ENCODE assay signal across 19 cellular contexts in the genomic region with DNA sequence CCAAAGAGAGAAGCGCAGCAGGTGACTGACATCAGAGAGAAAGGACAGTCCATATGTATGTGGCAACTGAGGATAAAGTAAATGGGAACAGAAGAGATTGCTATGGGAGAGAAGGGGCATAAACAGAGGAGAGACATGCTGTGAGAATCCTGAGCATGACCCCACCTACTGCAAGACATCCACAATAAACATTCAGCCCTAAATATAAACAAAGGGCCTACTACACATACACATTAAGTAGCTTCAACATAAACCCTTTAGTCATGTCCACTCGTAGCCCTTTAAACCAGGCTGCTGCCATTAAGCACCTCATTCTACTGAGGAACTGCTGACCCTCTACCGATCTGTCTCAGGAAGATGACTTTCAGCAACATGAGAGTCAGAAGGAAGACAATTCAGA. TPM values are rescaled to one million over a fixed set of nuclear protein-coding genes. Genes with fewer than 3 reads are reported as not detected.
DNase-seq lines count a peak whose midpoint lies in the region; ATAC-seq, FAIRE-seq and TF ChIP-seq lines count a peak whose summit lies in the region.
"Had no signal": no experiment of that assay in that cellular context is flagged by ENCODE, and none has a peak within 500 bp of the region (broad histone marks: within the 10 kb centered on the region; RNA-seq: fewer than 3 reads in every experiment).

No MANE protein-coding gene starts in this region.

- H3K4me2 ChIP-seq in keratinocyte (ENCODE audit: control insufficient read depth, extremely low read depth, insufficient read depth, low read depth, low read length) (no peak overlapping the region), PC-9 (no peak overlapping the region)
- H3K4me2 ChIP-seq: BLaER1 had no signal

- no peaks in the 10 kb centered on the region for H3K9me3 Mint-ChIP-seq in HFFc6

- H3K27ac ChIP-seq in AG04450 (ENCODE audit: low read depth, low read length) (no peak overlapping the region), keratinocyte (ENCODE audit: control insufficient read depth, insufficient read depth, low read length) (no peak overlapping the region), rectal smooth muscle tissue (ENCODE audit: low read depth, low read length) (peak overlapping the region; percentile 80), PC-9 (no peak overlapping the region)
- H3K27ac ChIP-seq: 22Rv1, BLaER1 had no signal

- H3F3A ChIP-seq in PC-9 (ENCODE audit: insufficient read depth, low read depth): peaks cover 26% of the 10 kb centered on the region; the same call in 1 of the 2 replicates

- peaks cover 84% of the 10 kb centered on the region for H3K4me1 Mint-ChIP-seq in HFFc6 (ENCODE audit: low read depth)
- H3K4me1 Mint-ChIP-seq: CD8-positive, alpha-beta memory T cell had no signal

- dilution Hi-C loops in keratinocyte (cut with MboI; ENCODE audit: extremely low pct_ligation_motif_present, low sequenced_read_pairs): no loop called here

- POLR2A ChIA-PET in AG04450 (lab: Yijun Ruan, JAX) (interaction anchor here (0.6 kb wide), 1 partner anchor 250 kb away, joined by 3 read pairs; no protein-coding TSS in a partner anchor), PC-9 (lab: Charles Lee; ENCODE audit: unreplicated experiment) (no interaction called here)

- H3K4me1 ChIP-seq in keratinocyte (ENCODE audit: control insufficient read depth, extremely low read depth, insufficient read depth, low read length) (peaks cover 50% of the 10 kb centered on the region), rectal smooth muscle tissue (ENCODE audit: control insufficient read depth, insufficient read depth, low read length) (peaks cover 34% of the 10 kb centered on the region), PC-9 (replicated peaks; ENCODE audit: insufficient read depth) (peaks cover 44% of the 10 kb centered on the region)
- H3K4me1 ChIP-seq: BLaER1, Caco-2, HAP-1 had no signal

- intact Hi-C loops in PC-9 (cut with micrococcal nuclease; ENCODE audit: unreplicated experiment): no loop called here

- H3K9me1 ChIP-seq in keratinocyte (ENCODE audit: control insufficient read depth, extremely low read depth, insufficient read depth, low read length): peaks cover under 1% of the 10 kb centered on the region

- DNase-seq in AG04450 (ENCODE audit: low read depth, low spot score) (no peak), HFFc6 (no peak), keratinocyte (ENCODE audit: low read depth, low spot score) (no peak), NCI-H1417 treated with DMSO at 0.1 percent for 48 hours (lab: John Stamatoyannopoulos, UW) (no peak), PC-9 (no peak)
- no peak for DNase-seq in activated CD4-positive, alpha-beta T cell treated with anti-CD3 and anti-CD28 coated beads, Interleukin-2, amount 50 U/mL, for 48 hours
- DNase-seq: AML-193; Caco-2; CD8-positive, alpha-beta memory T cell had no signal

- no peak for ATAC-seq in HG03108 (IDR thresholded peaks at IDR 0.05; ENCODE audit: unreplicated experiment)

- peak overlapping the region; percentile 54 for H3K27ac Mint-ChIP-seq in HFFc6
- H3K27ac Mint-ChIP-seq: CD8-positive, alpha-beta memory T cell had no signal

- BruUV-seq in PC-9 (replicated peaks; lab: Mats Ljungman, UMichigan): no TSS peak

- H2AFZ ChIP-seq in keratinocyte (ENCODE audit: control insufficient read depth, low read length): no peak overlapping the region
- no peak overlapping the region for H2AFZ ChIP-seq in PC-9

- H4K20me1 ChIP-seq in keratinocyte (ENCODE audit: control insufficient read depth, extremely low read depth, insufficient read depth, low read length) (no peaks in the 10 kb centered on the region), PC-9 (ENCODE audit: insufficient read depth) (no peaks in the 10 kb centered on the region)
- H4K20me1 ChIP-seq: BLaER1 had no signal

- H3K9me3 ChIP-seq in AG04450 (ENCODE audit: control insufficient read depth, insufficient read depth, low read length): no peaks in the 10 kb centered on the region
- no peaks in the 10 kb centered on the region for H3K9me3 ChIP-seq in keratinocyte (ENCODE audit: control insufficient read depth, low read depth, low read length)
- H3K9me3 ChIP-seq in PC-9 (ENCODE audit: insufficient read depth, low read depth): no peaks in the 10 kb centered on the region
- H3K9me3 ChIP-seq: BLaER1, Caco-2, HAP-1 had no signal

- H3K79me2 ChIP-seq in keratinocyte (ENCODE audit: control insufficient read depth, insufficient read depth, low read length) (peaks cover 6% of the 10 kb centered on the region), PC-9 (ENCODE audit: low read depth) (no peaks in the 10 kb centered on the region)

- peaks cover 27% of the 10 kb centered on the region for H3K36me3 Mint-ChIP-seq in HFFc6 (ENCODE audit: low read depth)
- H3K36me3 Mint-ChIP-seq: CD8-positive, alpha-beta memory T cell had no signal

- H3K27me3 Mint-ChIP-seq in HFFc6 (ENCODE audit: insufficient read depth): peaks cover 2% of the 10 kb centered on the region; the same call in 1 of the 2 replicates

- no peaks in the 10 kb centered on the region for H3K36me3 ChIP-seq in keratinocyte (ENCODE audit: control insufficient read depth in 2 of 2, extremely low read depth in 1 of 2, insufficient read depth in 2 of 2, low read length in 2 of 2)
- no peaks in the 10 kb centered on the region for H3K36me3 ChIP-seq in rectal smooth muscle tissue (ENCODE audit: control insufficient read depth, insufficient read depth, low read length)
- no peaks in the 10 kb centered on the region for H3K36me3 ChIP-seq in PC-9 (ENCODE audit: low read depth)
- H3K36me3 ChIP-seq: BLaER1, HAP-1 had no signal

- H3K27me3 ChIP-seq in AG04450 (ENCODE audit: control insufficient read depth, insufficient read depth, low read length) (no peaks in the 10 kb centered on the region), keratinocyte (ENCODE audit: control insufficient read depth, extremely low read depth, insufficient read depth, low read length) (no peaks in the 10 kb centered on the region), rectal smooth muscle tissue (ENCODE audit: control insufficient read depth, insufficient read depth, low read length) (no peaks in the 10 kb centered on the region), PC-9 (ENCODE audit: insufficient read depth, low read depth) (no peaks in the 10 kb centered on the region)
- H3K27me3 ChIP-seq: BLaER1 had no signal

- no peaks in the 10 kb centered on the region for H3K9me2 ChIP-seq in PC-9 (ENCODE audit: insufficient read depth)

- no peak overlapping the region for H3K4me3 Mint-ChIP-seq in HFFc6
- H3K4me3 Mint-ChIP-seq: CD8-positive, alpha-beta memory T cell had no signal

- peak overlapping the region; percentile 36; the same call in 1 of the 2 replicates for H3K4me3 ChIP-seq in AG04450 (ENCODE audit: low read depth, low read length)
- H3K4me3 ChIP-seq in keratinocyte (ENCODE audit: control insufficient read depth in 2 of 3, extremely low read depth in 1 of 3, insufficient read depth in 2 of 3, low read depth in 1 of 3, low read length in 3 of 3): no peak overlapping the region
- no peak overlapping the region for H3K4me3 ChIP-seq in rectal smooth muscle tissue (ENCODE audit: low read length)
- no peak overlapping the region for H3K4me3 ChIP-seq in PC-9
- H3K4me3 ChIP-seq: BLaER1, HAP-1 had no signal

- CTCF ChIA-PET in AG04450 (lab: Charles Lee): interaction anchor here (0.7 to 1.6 kb wide), 4 partner anchors 33 to 205 kb away, joined by 3 to 8 read pairs (median 3); no protein-coding TSS in a partner anchor
- CTCF ChIA-PET in PC-9 (lab: Charles Lee): no interaction called here

- TF ChIP-seq CTCF in AG04450 (IDR thresholded peaks at IDR 0.05; ENCODE audit: low read depth, low read length) (no peak), HFFc6 (IDR thresholded peaks at IDR 0.05) (no peak), keratinocyte (optimal IDR thresholded peaks at IDR 0.05 in 1 of 3, IDR thresholded peaks at IDR 0.05 in 1 of 3, conservative IDR thresholded peaks at IDR 0.05 in 1 of 3; ENCODE audit: extremely low read depth in 1 of 3, insufficient read depth in 2 of 3, low read length in 3 of 3) (no peak), PC-9 (conservative IDR thresholded peaks at IDR 0.05) (no peak)

- peak; percentile 72 for FAIRE-seq in keratinocyte (lab: Jason Lieb, UNC)
- FAIRE-seq: GM12892, GM19239, H1 had no signal

- H3K9ac ChIP-seq in keratinocyte (ENCODE audit: control insufficient read depth, extremely low read depth, insufficient read depth, low read length) (no peak overlapping the region), rectal smooth muscle tissue (ENCODE audit: low read length) (no peak overlapping the region)
- H3K9ac ChIP-seq: BLaER1 had no signal

RNA-seq across cellular contexts. Expression of a gene that starts 32.9 kb away (rescaled TPM):
- polyA plus RNA-seq in AG04450 (2011; rRNA removed) (40.4 and 51.5 TPM in 2 replicates), keratinocyte (12.9 to 26.6 TPM (median 20.1 TPM) in 3 replicates)
- polyA minus RNA-seq in AG04450 (2011; rRNA and poly(A)+ RNA removed): 50.1 and 58.8 TPM in 2 replicates
- 100 to 1,000 TPM; 161 to 223 (median 206) TPM for total RNA-seq in HFFc6 (2021; fragmentation: NEBNext Ultra II Directional; extraction: Animal tissue kit (Norgen Biotek cat#: 25700))
- 0.74 TPM for polyA plus RNA-seq in keratinocyte (2011; ENCODE audit: low read depth)
- 6.8 and 9.6 TPM in 2 replicates for polyA plus RNA-seq in keratinocyte (2011; cell fraction: cytosol; rRNA removed)
- 14.8 and 15.8 TPM in 2 replicates for polyA plus RNA-seq in keratinocyte (2011; cell fraction: nucleus; rRNA removed)
- 2.0 and 22.9 TPM in 2 replicates for polyA plus RNA-seq in keratinocyte (2012; ENCODE audit: low replicate concordance)
- 16.6 to 28.4 TPM (median 25.3 TPM) in 3 replicates for polyA minus RNA-seq in keratinocyte
- polyA minus RNA-seq in keratinocyte (2011; cell fraction: cytosol; rRNA and poly(A)+ RNA removed): 4.8 TPM
- polyA minus RNA-seq in keratinocyte (2011; cell fraction: nucleus; rRNA and poly(A)+ RNA removed): 5.8 and 21.3 TPM in 2 replicates
- 3.1 and 5.8 TPM in 2 replicates for total RNA-seq in PC-9 (2021)
- total RNA-seq: A673; CD8-positive, alpha-beta memory T cell; G401 had no signal
- polyA plus RNA-seq: CD8-positive, alpha-beta memory T cell had no signal

Comparison
In these comparisons a context has a peak if more than half of its experiments do, and no peak if none do; other contexts are left out.
1. RNA of a gene that starts 32.9 kb away (total RNA-seq): 161 to 223 TPM in HFFc6; 3.1 to 5.8 TPM in PC-9; every median in the first group is over 10 times any median in the second.